20 cellular contexts compared by ENCODE assay signal in genomic region chr15:35616436-35617271, GRCh38.
"Had no signal": no experiment of that assay in that cellular context is flagged by ENCODE, and none has a peak within 500 bp of the region (broad histone marks: within the 10 kb centered on the region; RNA-seq: fewer than 3 reads in every experiment).

No MANE protein-coding gene starts in this region.

- DNase-seq: activated CD4-positive, alpha-beta T cell treated with anti-CD3 and anti-CD28 coated beads for 4 hours; activated CD4-positive, alpha-beta T cell treated with anti-CD3 and anti-CD28 coated beads, Interleukin-2, amount 50 U/mL, for 48 hours; activated CD4-positive, CD25-positive, alpha-beta regulatory T cell; activated naive CD4-positive, alpha-beta T cell treated with Interleukin-2 at 50 U/mL for 16 hours; activated naive CD8-positive, alpha-beta T cell treated with anti-CD3 and anti-CD28 coated beads for 36 hours; activated T-cell treated with anti-CD3 and anti-CD28 coated beads, Interleukin-2, amount 50 U/mL, for 48 hours; amniotic stem cell; left ventricle myocardium superior; mammary epithelial cell; posterior cingulate gyrus; right lobe of liver; stimulated activated CD4-positive, alpha-beta T cell treated with anti-CD3 and anti-CD28 coated beads, Interleukin-1b, Interleukin-23, amount 100 ng/mL, for 48 hours; substantia nigra; T-helper 17 cell; thyroid gland; upper lobe of right lung had no signal

- H3K4me3 Mint-ChIP-seq: activated naive CD8-positive, alpha-beta T cell treated with anti-CD3 and anti-CD28 coated beads for 36 hours; nephron; stimulated activated naive CD8-positive, alpha-beta T cell treated with anti-CD3 and anti-CD28 coated beads, Interleukin-15, Interleukin-2, amounts not matched to agents 100 ng/mL and 50 ng/mL, for 24 hours; T-helper 17 cell had no signal

- H3K27me3 ChIP-seq: neutrophil, right lobe of liver, thyroid gland, upper lobe of right lung had no signal

- H3K4me1 Mint-ChIP-seq: activated naive CD8-positive, alpha-beta T cell treated with anti-CD3 and anti-CD28 coated beads for 36 hours; T-helper 17 cell had no signal

- H3K36me3 ChIP-seq: neutrophil, right lobe of liver, thyroid gland, upper lobe of right lung had no signal

- H3K27ac Mint-ChIP-seq: activated naive CD8-positive, alpha-beta T cell treated with anti-CD3 and anti-CD28 coated beads for 36 hours; nephron; stimulated activated naive CD8-positive, alpha-beta T cell treated with anti-CD3 and anti-CD28 coated beads, Interleukin-15, Interleukin-2, amounts not matched to agents 100 ng/mL and 50 ng/mL, for 24 hours; T-helper 17 cell had no signal

- H3K27ac ChIP-seq: neutrophil, right lobe of liver, skin epidermis, thyroid gland, upper lobe of right lung had no signal

- H3K4me3 ChIP-seq: right lobe of liver, skin epidermis, thyroid gland, upper lobe of right lung had no signal

- H3K36me3 Mint-ChIP-seq: activated naive CD8-positive, alpha-beta T cell treated with anti-CD3 and anti-CD28 coated beads for 36 hours had no signal

- H3K9me3 ChIP-seq: neutrophil, right lobe of liver, thyroid gland, upper lobe of right lung had no signal

- H3K4me1 ChIP-seq: thyroid gland had no signal

- ATAC-seq: left ventricle myocardium superior, right lobe of liver, T-helper 17 cell, upper lobe of right lung had no signal
